In genomic region chr1:186194107-186194756, GRCh38 we compare ENCODE assay signal across 9 cellular contexts.
DNase-seq lines count a peak whose midpoint lies in the region; ATAC-seq and TF ChIP-seq lines count a peak whose summit lies in the region.
"Had no signal": no experiment of that assay in that cellular context is flagged by ENCODE, and none has a peak within 500 bp of the region (broad histone marks: within the 10 kb centered on the region; RNA-seq: fewer than 3 reads in every experiment).

No MANE protein-coding gene starts in this region.

- peak; percentile 88 for ATAC-seq in GM19043 (IDR thresholded peaks at IDR 0.05; ENCODE audit: low read depth, unreplicated experiment)
- peak; percentile 80 for ATAC-seq in HG02610 (IDR thresholded peaks at IDR 0.05; ENCODE audit: unreplicated experiment)
- ATAC-seq in HG03378 (IDR thresholded peaks at IDR 0.05; ENCODE audit: unreplicated experiment) = peak; percentile 95
- ATAC-seq: naive thymus-derived CD4-positive, alpha-beta T cell; stimulated activated naive CD8-positive, alpha-beta T cell treated with anti-CD3 and anti-CD28 coated beads, Interleukin-15, amount 100 ng/mL, for 72 hours had no signal

- no peaks in the 10 kb centered on the region for H3K79me2 ChIP-seq in trophoblast cell (ENCODE audit: control insufficient read depth, insufficient read depth, low read length, poor library complexity)

- no peak overlapping the region for H4K12ac ChIP-seq in trophoblast cell (ENCODE audit: low read depth, low read length)

- H3K27me3 ChIP-seq in trophoblast cell (ENCODE audit: insufficient read depth, low read length) (no peaks in the 10 kb centered on the region), vagina (no peaks in the 10 kb centered on the region)

- no peak overlapping the region for H2BK12ac ChIP-seq in trophoblast cell (ENCODE audit: low read length)

- H3K18ac ChIP-seq in trophoblast cell (ENCODE audit: low read length) = no peak overlapping the region

- no peak overlapping the region for H4K8ac ChIP-seq in trophoblast cell (ENCODE audit: low read depth, low read length)

- no peak overlapping the region for H3K4ac ChIP-seq in trophoblast cell (ENCODE audit: low read depth, low read length)

- no peak overlapping the region for H3K4me3 ChIP-seq in trophoblast cell (ENCODE audit: low read depth, low read length)
- no peak overlapping the region for H3K4me3 ChIP-seq in vagina

- no CpG with 5 or more reads among the region's 2 CpGs for WGBS in trophoblast cell (ENCODE audit: extremely low coverage, insufficient coverage, insufficient read length)

- intact Hi-C loops in vagina (cut with DNase I) = no loop called here

- no peak overlapping the region for H4K91ac ChIP-seq in trophoblast cell (ENCODE audit: low read depth, low read length)

- H3K4me1 ChIP-seq in trophoblast cell (ENCODE audit: control insufficient read depth in 1 of 2, insufficient read depth in 2 of 2, low read length in 2 of 2) (peaks cover 2 to 4% of the 10 kb centered on the region in 2 experiments), vagina (no peaks in the 10 kb centered on the region)

- H3K36me3 ChIP-seq in trophoblast cell (ENCODE audit: control insufficient read depth in 1 of 2, insufficient read depth in 2 of 2, low read length in 2 of 2) = no peaks in the 10 kb centered on the region
- no peaks in the 10 kb centered on the region for H3K36me3 ChIP-seq in vagina

- H2AFZ ChIP-seq in trophoblast cell (ENCODE audit: insufficient read depth, low read length, poor library complexity) = no peak overlapping the region

- no peak overlapping the region for H2BK120ac ChIP-seq in trophoblast cell (ENCODE audit: insufficient read depth, low read length, poor library complexity)

- H2AK5ac ChIP-seq in trophoblast cell (ENCODE audit: low read length) = no peak overlapping the region

- DNase-seq in trophoblast cell (peak; percentile 83 to 88), SKM-1 (lab: John Stamatoyannopoulos, UW; ENCODE audit: unreplicated experiment) (no peak), vagina (ENCODE audit: extremely low spot score in 2 of 2) (no peak)
- DNase-seq in stimulated activated CD4-positive, alpha-beta T cell treated with anti-CD3 and anti-CD28 coated beads, Interleukin-4, amount 100 ng/mL, for 4 hours = no peak
- DNase-seq: naive thymus-derived CD4-positive, alpha-beta T cell; stimulated activated naive CD8-positive, alpha-beta T cell treated with anti-CD3 and anti-CD28 coated beads, Interleukin-15, amount 100 ng/mL, for 72 hours had no signal

- H3K9me3 ChIP-seq in trophoblast cell (ENCODE audit: insufficient read depth, low read depth, low read length) (no peaks in the 10 kb centered on the region), vagina (no peaks in the 10 kb centered on the region)

- H3K23ac ChIP-seq in trophoblast cell (ENCODE audit: low read length) = no peak overlapping the region

- no peak overlapping the region for H3K9ac ChIP-seq in trophoblast cell (ENCODE audit: low read length)

- no peak for TF ChIP-seq CTCF in vagina (IDR thresholded peaks at IDR 0.05)

- TF ChIP-seq POLR2A in vagina (IDR thresholded peaks at IDR 0.05) = no peak

- no peaks in the 10 kb centered on the region for H3K79me1 ChIP-seq in trophoblast cell (ENCODE audit: low read length)

- no peak overlapping the region for H3K27ac ChIP-seq in trophoblast cell (ENCODE audit: low read depth, low read length)
- no peak overlapping the region for H3K27ac ChIP-seq in vagina

- no peak overlapping the region for H3K14ac ChIP-seq in trophoblast cell (ENCODE audit: low read length)

- no peak overlapping the region for H2BK5ac ChIP-seq in trophoblast cell (ENCODE audit: low read depth, low read length, poor library complexity)

- H3K4me2 ChIP-seq in trophoblast cell (ENCODE audit: low read length) = no peak overlapping the region

Comparison
In these comparisons a context has a peak if more than half of its experiments do, and no peak if none do; other contexts are left out.
1. DNase-seq: peak in trophoblast cell (2 of 2); none in stimulated activated CD4-positive, alpha-beta T cell treated with anti-CD3 and anti-CD28 coated beads, Interleukin-4, amount 100 ng/mL, for 4 hours (0 of 2), SKM-1 (single experiment) and vagina (0 of 2).
2. Peak in every context shown above with its lines, with median percentiles within 50 percentile points of each other: ATAC-seq.